26 cellular contexts compared by ENCODE assay signal in genomic region chr9:118038713-118039112, GRCh38.
DNase-seq lines count a peak whose midpoint lies in the region; ATAC-seq, FAIRE-seq and TF ChIP-seq lines count a peak whose summit lies in the region.
"Had no signal": no experiment of that assay in that cellular context is flagged by ENCODE, and none has a peak within 500 bp of the region (broad histone marks: within the 10 kb centered on the region; RNA-seq: fewer than 3 reads in every experiment).

No MANE protein-coding gene starts in this region.

- no peak overlapping the region for H3K27ac Mint-ChIP-seq in H9
- H3K27ac Mint-ChIP-seq: CD4-positive, CD25-positive, alpha-beta regulatory T cell; HFFc6 had no signal

- no peaks in the 10 kb centered on the region for H3K36me3 ChIP-seq in neural cell (ENCODE audit: insufficient read depth, low read length)
- H3K36me3 ChIP-seq: BE2C had no signal

- no peak overlapping the region for H2BK5ac ChIP-seq in H9 (ENCODE audit: insufficient read length, low read length)

- DNase-seq in NCI-H2227 (lab: John Stamatoyannopoulos, UW; ENCODE audit: unreplicated experiment) (peak; percentile 0), NCI-H2227 treated with DMSO at 0.1 percent for 48 hours (lab: John Stamatoyannopoulos, UW) (no peak), H9 (no peak), GM12892 (ENCODE audit: insufficient read length) (no peak), NOMO-1 treated with DMSO at 0.1 percent for 48 hours (lab: John Stamatoyannopoulos, UW; ENCODE audit: unreplicated experiment) (no peak)
- DNase-seq: BE2C; CD4-positive, CD25-positive, alpha-beta regulatory T cell; COR-L47; DMS153; EL; HFFc6; KBM-7; MV-4-11; NCI-H1694 treated with DMSO at 0.1 percent for 48 hours; NK-92 treated with Interleukin-12 subunit alpha and Interleukin-12 subunit beta, amount 100 ng/mL, for 24 hours; SHP77 had no signal

- H3K23ac ChIP-seq in H9 (ENCODE audit: insufficient read length, low read depth, low read length) = no peak overlapping the region

- no peaks in the 10 kb centered on the region for H3K9me3 Mint-ChIP-seq in H9

- H3K27me3 ChIP-seq in H9 (ENCODE audit: insufficient read depth, low read length) (no peaks in the 10 kb centered on the region), neural cell (ENCODE audit: insufficient read depth, low read depth, low read length) (no peaks in the 10 kb centered on the region)
- H3K27me3 ChIP-seq: BE2C had no signal

- no peaks in the 10 kb centered on the region for H3K23me2 ChIP-seq in H9 (ENCODE audit: insufficient read length, low read depth, low read length, poor library complexity, severe bottlenecking)

- no peaks in the 10 kb centered on the region for H3F3A ChIP-seq in neural cell (ENCODE audit: insufficient read depth, low read length, poor library complexity, severe bottlenecking)

- H3T11ph ChIP-seq in H9 (ENCODE audit: low read length) = no peak overlapping the region

- H3K14ac ChIP-seq in H9 (ENCODE audit: insufficient read depth, low read length) = no peak overlapping the region

- H2BK12ac ChIP-seq in H9 (ENCODE audit: insufficient read length, low read depth, low read length) = no peak overlapping the region

- no peaks in the 10 kb centered on the region for H3K79me2 ChIP-seq in H9 (ENCODE audit: insufficient read depth, low read length)
- no peaks in the 10 kb centered on the region for H3K79me2 ChIP-seq in neural cell (replicated peaks; ENCODE audit: insufficient read depth, low read length)

- H3K27ac ChIP-seq in H9 (ENCODE audit: insufficient read length, low read depth, low read length) (no peak overlapping the region), VCaP (no peak overlapping the region), neural cell (ENCODE audit: low read length) (no peak overlapping the region)
- H3K27ac ChIP-seq: SK-N-MC had no signal

- TF ChIP-seq CTCF in H9 (conservative IDR thresholded peaks at IDR 0.05) = 0 out of 3 replicates have a peak, but pooled peaks have one; percentile 26
- peak; percentile 15; the same call in 1 of the 2 replicates for TF ChIP-seq CTCF in VCaP (conservative IDR thresholded peaks at IDR 0.05)
- TF ChIP-seq CTCF in neural cell (IDR thresholded peaks at IDR 0.05; ENCODE audit: poor library complexity, severe bottlenecking) = peak; percentile 40

- WGBS in H9 (ENCODE audit: extremely low coverage, insufficient read length, low lambda C conversion rate) = no CpG with 5 or more reads among the region's 2 CpGs

- H3K27me3 Mint-ChIP-seq in H9 (ENCODE audit: low read depth) = no peaks in the 10 kb centered on the region
- H3K27me3 Mint-ChIP-seq: CD4-positive, CD25-positive, alpha-beta regulatory T cell had no signal

- no peak overlapping the region for H3K4me3 ChIP-seq in neural cell (ENCODE audit: low read length)
- H3K4me3 ChIP-seq: SK-N-MC had no signal

- no peak overlapping the region for H2BK20ac ChIP-seq in H9 (ENCODE audit: low read depth, low read length, poor library complexity, severe bottlenecking)

- no peak for TF ChIP-seq POLR2A in GM12892 (IDR thresholded peaks at IDR 0.05; ENCODE audit: low read depth, low read length)

- no peak overlapping the region for H3K56ac ChIP-seq in H9 (ENCODE audit: insufficient read length, low read depth, low read length)

- no peak for ATAC-seq in HG02678 (IDR thresholded peaks at IDR 0.05; ENCODE audit: unreplicated experiment)
- ATAC-seq: HepG2 had no signal

- H3K4me3 Mint-ChIP-seq in H9 = no peak overlapping the region; a peak in 1 of 5 replicates
- H3K4me3 Mint-ChIP-seq: CD4-positive, CD25-positive, alpha-beta regulatory T cell; HFFc6 had no signal

- no peak for TF ChIP-seq EP300 in neural cell (conservative IDR thresholded peaks at IDR 0.05; ENCODE audit: poor library complexity, severe bottlenecking)

- H3K4me1 Mint-ChIP-seq in H9 = peaks cover 4 to 8% of the 10 kb centered on the region in 2 experiments; a peak in 3 of 4 replicates
- H3K4me1 Mint-ChIP-seq: CD4-positive, CD25-positive, alpha-beta regulatory T cell had no signal

- H3K18ac ChIP-seq in H9 (ENCODE audit: insufficient read length, low read depth, low read length) = no peak overlapping the region

- H2AFZ ChIP-seq in H9 (ENCODE audit: low read length) = no peak overlapping the region
- H2AFZ ChIP-seq in neural cell (ENCODE audit: low read depth, low read length) = no peak overlapping the region

- H2AK5ac ChIP-seq in H9 (ENCODE audit: insufficient read length, low read length) = no peak overlapping the region

- no peaks in the 10 kb centered on the region for H3K4me1 ChIP-seq in H9 (ENCODE audit: insufficient read depth, low read length)
- H3K4me1 ChIP-seq: BE2C had no signal

- no peak overlapping the region for H4K91ac ChIP-seq in H9 (ENCODE audit: insufficient read length, low read depth, low read length)

- no peaks in the 10 kb centered on the region for H4K20me1 ChIP-seq in H9 (ENCODE audit: control insufficient read depth, insufficient read depth, insufficient read length)
- no peaks in the 10 kb centered on the region for H4K20me1 ChIP-seq in neural cell (ENCODE audit: insufficient read depth)

- no peak overlapping the region for H4K8ac ChIP-seq in H9 (replicated peaks; ENCODE audit: insufficient read length, low read depth, low read length)

- H3K4me2 ChIP-seq in H9 (ENCODE audit: insufficient read depth, insufficient read length, low read length) = no peak overlapping the region
- H3K4me2 ChIP-seq in neural cell (ENCODE audit: low read length) = no peak overlapping the region

- H3K9ac ChIP-seq in H9 (ENCODE audit: extremely low read depth, insufficient read length, low read length) = no peak overlapping the region
- no peak overlapping the region for H3K9ac ChIP-seq in neural cell (ENCODE audit: low read length)

- H4K5ac ChIP-seq in H9 (ENCODE audit: insufficient read length, low read depth, low read length) = no peak overlapping the region

- no peak overlapping the region for H2BK120ac ChIP-seq in H9 (ENCODE audit: low read depth, low read length, poor library complexity, severe bottlenecking)

- H3K9me2 ChIP-seq in neural cell (ENCODE audit: insufficient read depth, low read length) = no peaks in the 10 kb centered on the region

- no peak overlapping the region for H3K4ac ChIP-seq in H9 (ENCODE audit: low read depth, low read length)

- H3K79me1 ChIP-seq in H9 (ENCODE audit: insufficient read depth, low read depth, low read length, poor library complexity, severe bottlenecking) = no peaks in the 10 kb centered on the region

- TF ChIP-seq RAD21 in neural cell (conservative IDR thresholded peaks at IDR 0.05) = no peak

- H3K9me3 ChIP-seq in H9 (ENCODE audit: control insufficient read depth, low read depth, low read length) = no peaks in the 10 kb centered on the region
- H3K9me3 ChIP-seq in neural cell (ENCODE audit: low read length) = no peaks in the 10 kb centered on the region
- H3K9me3 ChIP-seq: BE2C had no signal

- H2BK15ac ChIP-seq in H9 (ENCODE audit: low read depth, low read length) = no peak overlapping the region

- FAIRE-seq in GM12892 (lab: Jason Lieb, UNC) = no peak
- FAIRE-seq: A204.1, GM12891, GM18507, H54, HepG2, RCC 7860 had no signal

- no peaks in the 10 kb centered on the region for H3K36me3 Mint-ChIP-seq in H9 (ENCODE audit: insufficient read depth in 1 of 3, low read depth in 3 of 3)
- H3K36me3 Mint-ChIP-seq: CD4-positive, CD25-positive, alpha-beta regulatory T cell had no signal

TF ChIP-seq in neural cell, 6 proteins besides CTCF, POLR2A, EP300 and RAD21:
- TF ChIP-seq EZH2 (IDR thresholded peaks at IDR 0.05; ENCODE audit: borderline replicate concordance, insufficient read depth, low read length, poor library complexity, severe bottlenecking) = no peak
- TF ChIP-seq POLR2AphosphoS5 (IDR thresholded peaks at IDR 0.05) = no peak
- TF ChIP-seq REST (IDR thresholded peaks at IDR 0.05; ENCODE audit: borderline replicate concordance) = no peak
- TF ChIP-seq MXI1 (conservative IDR thresholded peaks at IDR 0.05; ENCODE audit: poor library complexity, severe bottlenecking) = no peak
